10 cellular contexts compared by ENCODE assay signal in genomic region chr2:134706587-134707329, GRCh38. TPM values are rescaled to one million over a fixed set of nuclear protein-coding genes. Genes with fewer than 3 reads are reported as not detected.
DNase-seq lines count a peak whose midpoint lies in the region; ATAC-seq and TF ChIP-seq lines count a peak whose summit lies in the region.
"Had no signal": no experiment of that assay in that cellular context is flagged by ENCODE, and none has a peak within 500 bp of the region (broad histone marks: within the 10 kb centered on the region; RNA-seq: fewer than 3 reads in every experiment).

No MANE protein-coding gene starts in this region.

- no peaks in the 10 kb centered on the region for H3K9me3 ChIP-seq in cardiac muscle cell (ENCODE audit: low read depth)

- no peaks in the 10 kb centered on the region for H3K36me3 Mint-ChIP-seq in WTC11

- intact Hi-C loops in Right ventricle myocardium inferior (cut with DNase I) = no loop called here

- no peaks in the 10 kb centered on the region for H3K27me3 ChIP-seq in cardiac muscle cell

- CTCF ChIA-PET in WTC11 (lab: Charles Lee) = interaction anchor here (2.1 kb wide), 1 partner anchor 256 kb away, joined by 7 read pairs; no protein-coding TSS in a partner anchor

- no peak for ATAC-seq in Right ventricle myocardium inferior
- peak; percentile 66 for ATAC-seq in WTC11
- no peak for ATAC-seq in HG03460 (IDR thresholded peaks at IDR 0.05; ENCODE audit: unreplicated experiment)
- ATAC-seq: foreskin keratinocyte had no signal

- H3K4me3 ChIP-seq in cardiac muscle cell = no peak overlapping the region

- H3K27ac ChIP-seq in cardiac muscle cell = peak overlapping the region; percentile 16
- H3K27ac ChIP-seq: foreskin keratinocyte had no signal

- no peak for TF ChIP-seq CTCF in cardiac muscle cell (IDR thresholded peaks at IDR 0.05; ENCODE audit: low read depth, low read length)
- no peak for TF ChIP-seq CTCF in WTC11 (IDR thresholded peaks at IDR 0.05)

- H3K4me3 Mint-ChIP-seq in WTC11 = no peak overlapping the region

- H3K4me1 ChIP-seq in cardiac muscle cell (ENCODE audit: low read depth) = peaks cover 24% of the 10 kb centered on the region
- H3K4me1 ChIP-seq: foreskin keratinocyte had no signal

- peaks cover 4% of the 10 kb centered on the region; the same call in 1 of the 2 replicates for H3K27me3 Mint-ChIP-seq in WTC11 (ENCODE audit: low read depth)

- POLR2A ChIA-PET in WTC11 (lab: Charles Lee) = interaction anchor here (1.1 kb wide), 1 partner anchor 212 kb away, joined by 3 read pairs; the partner anchor contains the start of gene CCNT2

- H3K36me3 ChIP-seq in cardiac muscle cell = no peaks in the 10 kb centered on the region

- no peak overlapping the region for H3K27ac Mint-ChIP-seq in WTC11

- peak in 1 of 2 donors; percentile 30 for DNase-seq in cardiac muscle cell (ENCODE audit: low read depth in 1 of 2, low spot score in 1 of 2)
- no peak for DNase-seq in Right ventricle myocardium inferior (ENCODE audit: missing footprints)
- DNase-seq in WTC11 (ENCODE audit: low spot score) = no peak
- DNase-seq in iris pigment epithelial cell (ENCODE audit: low read depth) = peak; percentile 6
- no peak for DNase-seq in stimulated activated CD4-positive, alpha-beta T cell treated with anti-CD3 and anti-CD28 coated beads, Interleukin-2, amount 100 ng/mL, for 48 hours
- no peak for DNase-seq in DMS79 (lab: John Stamatoyannopoulos, UW)
- no peak for DNase-seq in NCI-H128 (lab: John Stamatoyannopoulos, UW; ENCODE audit: unreplicated experiment)
- DNase-seq: foreskin keratinocyte, NCI-H187 had no signal

- H3K9me3 Mint-ChIP-seq in WTC11 = peaks cover 3% of the 10 kb centered on the region; the same call in 1 of the 2 replicates

- H3K4me1 Mint-ChIP-seq in WTC11 = peaks cover 25% of the 10 kb centered on the region

TF ChIP-seq in WTC11, 78 proteins besides CTCF, POLR2A, EP300 and RAD21:
- TF ChIP-seq USF2 (CRISPR knock-in tag; IDR thresholded peaks at IDR 0.05) (peak; percentile 56), ZBTB21 (CRISPR knock-in tag; IDR thresholded peaks at IDR 0.05; ENCODE audit: borderline replicate concordance) (no peak)

RNA-seq across cellular contexts. Expression of gene TMEM163, which starts 12.0 kb away (rescaled TPM):
- 30.3 and 45.8 TPM in 2 replicates for total RNA-seq in cardiac muscle cell
- 58.1 and 75.9 TPM in 2 replicates for polyA plus RNA-seq in cardiac muscle cell
- 0.46 TPM for total RNA-seq in Right ventricle myocardium inferior
- 0.94 to 1.6 TPM (median 1.2 TPM) in 3 replicates for total RNA-seq in WTC11 (2021)
- total RNA-seq: foreskin keratinocyte had no signal
- polyA plus RNA-seq: foreskin keratinocyte had no signal

Comparison
In these comparisons a context has a peak if more than half of its experiments do, and no peak if none do; other contexts are left out.
1. RNA of gene TMEM163, which starts 12.0 kb away (total RNA-seq): 30.3 to 45.8 TPM in cardiac muscle cell; 0.94 to 1.6 TPM in WTC11 and 0.46 TPM in Right ventricle myocardium inferior (single experiment); every median in the first group is over 10 times any median in the second.